ENCODE assay signal across 18 cellular contexts in genomic region chr2:53448591-53448990, GRCh38.
A peak's percentile ranks its signal among the peaks of the same experiment; 100 is the strongest.
DNase-seq lines count a peak whose midpoint lies in the region; ATAC-seq, FAIRE-seq and TF ChIP-seq lines count a peak whose summit lies in the region.
"Had no signal": no experiment of that assay in that cellular context is flagged by ENCODE, and none has a peak within 500 bp of the region (broad histone marks: within the 10 kb centered on the region; RNA-seq: fewer than 3 reads in every experiment).

No MANE protein-coding gene starts in this region.

- H3K27me3 Mint-ChIP-seq in MCF 10A (ENCODE audit: insufficient read depth, unreplicated experiment) (no peaks in the 10 kb centered on the region), astrocyte (ENCODE audit: low read depth, unreplicated experiment) (peaks cover 5% of the 10 kb centered on the region)

- H3K9me3 ChIP-seq in breast epithelium (no peaks in the 10 kb centered on the region), astrocyte (ENCODE audit: insufficient read depth, low read depth, low read length) (no peaks in the 10 kb centered on the region), MG63 (no peaks in the 10 kb centered on the region)
- H3K9me3 ChIP-seq: BE2C, Caco-2, HAP-1 had no signal

- H3K27me3 ChIP-seq in breast epithelium (no peaks in the 10 kb centered on the region), astrocyte (ENCODE audit: insufficient read depth, low read length) (no peaks in the 10 kb centered on the region), MG63 (no peaks in the 10 kb centered on the region)
- H3K27me3 ChIP-seq: BE2C had no signal

- no peaks in the 10 kb centered on the region for H3K9me3 Mint-ChIP-seq in MCF 10A (ENCODE audit: unreplicated experiment)
- H3K9me3 Mint-ChIP-seq in astrocyte (ENCODE audit: unreplicated experiment) = no peaks in the 10 kb centered on the region

- H3K4me3 ChIP-seq in breast epithelium = no peak overlapping the region
- no peak overlapping the region for H3K4me3 ChIP-seq in astrocyte (ENCODE audit: insufficient read depth, low read depth, low read length)
- no peak overlapping the region for H3K4me3 ChIP-seq in fibroblast of villous mesenchyme (ENCODE audit: low read depth, low read length)
- no peak overlapping the region for H3K4me3 ChIP-seq in MG63
- H3K4me3 ChIP-seq: HAP-1, K562 had no signal

- H3K36me3 Mint-ChIP-seq in MCF 10A (ENCODE audit: insufficient read depth, unreplicated experiment) (no peaks in the 10 kb centered on the region), astrocyte (ENCODE audit: low read depth, unreplicated experiment) (no peaks in the 10 kb centered on the region)
- H3K36me3 Mint-ChIP-seq: CD4-positive, CD25-positive, alpha-beta regulatory T cell had no signal

- H3K4me1 Mint-ChIP-seq in MCF 10A (ENCODE audit: insufficient read depth, unreplicated experiment) (peaks cover 8% of the 10 kb centered on the region), astrocyte (ENCODE audit: low read depth, unreplicated experiment) (peaks cover 3% of the 10 kb centered on the region)
- H3K4me1 Mint-ChIP-seq: CD4-positive, CD25-positive, alpha-beta regulatory T cell had no signal

- no peak for TF ChIP-seq CTCF in MCF 10A (IDR thresholded peaks at IDR 0.05; ENCODE audit: unreplicated experiment)
- no peak for TF ChIP-seq CTCF in breast epithelium (IDR thresholded peaks at IDR 0.05)
- TF ChIP-seq CTCF in astrocyte (IDR thresholded peaks at IDR 0.05; ENCODE audit: insufficient read depth, low read depth, low read length) = no peak
- TF ChIP-seq CTCF in fibroblast of villous mesenchyme (IDR thresholded peaks at IDR 0.05; ENCODE audit: insufficient read depth, low read depth, low read length) = no peak

- no peak overlapping the region for H3K4me2 ChIP-seq in astrocyte (ENCODE audit: low read length)

- TF ChIP-seq POLR2A in breast epithelium (IDR thresholded peaks at IDR 0.05) = no peak

- no peak overlapping the region for H3K27ac Mint-ChIP-seq in MCF 10A (ENCODE audit: low read depth, unreplicated experiment)
- H3K27ac Mint-ChIP-seq in astrocyte (ENCODE audit: unreplicated experiment) = no peak overlapping the region
- H3K27ac Mint-ChIP-seq: CD4-positive, CD25-positive, alpha-beta regulatory T cell had no signal

- H3K9ac ChIP-seq in astrocyte (ENCODE audit: low read length) = no peak overlapping the region

- H3K36me3 ChIP-seq in breast epithelium (no peaks in the 10 kb centered on the region), astrocyte (ENCODE audit: insufficient read depth, low read length) (no peaks in the 10 kb centered on the region), MG63 (no peaks in the 10 kb centered on the region)
- H3K36me3 ChIP-seq: BE2C, HAP-1 had no signal

- H3K4me3 Mint-ChIP-seq in MCF 10A (ENCODE audit: unreplicated experiment) (no peak overlapping the region), astrocyte (ENCODE audit: unreplicated experiment) (no peak overlapping the region)
- H3K4me3 Mint-ChIP-seq: CD4-positive, CD25-positive, alpha-beta regulatory T cell had no signal

- no peaks in the 10 kb centered on the region for H4K20me1 ChIP-seq in astrocyte (ENCODE audit: insufficient read depth, low read length)

- no peaks in the 10 kb centered on the region for H3K4me1 ChIP-seq in breast epithelium
- H3K4me1 ChIP-seq in astrocyte (ENCODE audit: insufficient read depth, low read length) = no peaks in the 10 kb centered on the region
- H3K4me1 ChIP-seq: BE2C, Caco-2, HAP-1 had no signal

- no peak overlapping the region for H3K27ac ChIP-seq in breast epithelium
- H3K27ac ChIP-seq in astrocyte (ENCODE audit: low read depth, low read length) = no peak overlapping the region
- H3K27ac ChIP-seq: 22Rv1 had no signal

- no peaks in the 10 kb centered on the region for H3K79me2 ChIP-seq in astrocyte (ENCODE audit: insufficient read depth, low read length)

- ATAC-seq in SK-N-SH treated with all-trans-retinoic acid at 6 μM for 48 hours (no peak), esophagus mucosa (no peak)
- ATAC-seq: K562 had no signal

- FAIRE-seq in astrocyte (lab: Jason Lieb, UNC) = no peak
- FAIRE-seq: K562 had no signal

- POLR2A ChIA-PET in MCF 10A (lab: Yijun Ruan, JAX) = no interaction called here

- no TSS peak for BruUV-seq in MCF 10A (replicated peaks; lab: Mats Ljungman, UMichigan)

- DNase-seq in MCF 10A (ENCODE audit: unreplicated experiment) (peak; percentile 20), breast epithelium (ENCODE audit: low spot score in 2 of 2) (no peak), astrocyte (ENCODE audit: low read depth) (peak; percentile 16), fibroblast of villous mesenchyme (ENCODE audit: low read depth) (peak; percentile 27), MG63 (no peak), NCI-H526 (lab: John Stamatoyannopoulos, UW) (no peak)
- DNase-seq: BE2C; Caco-2; CD4-positive, CD25-positive, alpha-beta regulatory T cell; NCI-H1694 treated with DMSO at 0.1 percent for 48 hours; NCI-H510A; NCI-H774; Right ventricle myocardium superior had no signal

- CTCF ChIA-PET in MCF 10A (lab: Yijun Ruan, JAX) = no interaction called here

- intact Hi-C loops in MCF 10A (cut with micrococcal nuclease) (loop anchor here (10.0 kb wide), 1 partner anchor 244 kb away; no protein-coding TSS in a partner anchor), breast epithelium (cut with DNase I; ENCODE audit: low total_unique reads) (no loop called here)

- H2AFZ ChIP-seq in astrocyte (ENCODE audit: low read depth, low read length) = no peak overlapping the region

TF ChIP-seq in SK-N-SH treated with all-trans-retinoic acid at 6 μM for 48 hours, 23 proteins besides CTCF, POLR2A, EP300 and RAD21 (continues in another document):
- TF ChIP-seq SNAI2 (CRISPR knock-in tag; IDR thresholded peaks at IDR 0.05) (no peak), TSHZ2 (CRISPR knock-in tag; IDR thresholded peaks at IDR 0.05) (no peak), GLIS3 (CRISPR knock-in tag; IDR thresholded peaks at IDR 0.05) (no peak), CREB5 (CRISPR knock-in tag; IDR thresholded peaks at IDR 0.05; ENCODE audit: low read depth) (no peak), ZNF565 (CRISPR knock-in tag; conservative IDR thresholded peaks at IDR 0.05; ENCODE audit: low read depth) (no peak), ARNTL (CRISPR knock-in tag; IDR thresholded peaks at IDR 0.05; ENCODE audit: borderline replicate concordance, low read depth) (no peak), RARB (CRISPR knock-in tag; IDR thresholded peaks at IDR 0.05) (no peak), CSDC2 (CRISPR knock-in tag; IDR thresholded peaks at IDR 0.05) (no peak), PPARA (CRISPR knock-in tag; IDR thresholded peaks at IDR 0.05; ENCODE audit: borderline replicate concordance) (no peak), BACH2 (CRISPR knock-in tag; IDR thresholded peaks at IDR 0.05; ENCODE audit: borderline replicate concordance) (no peak), TCF4 (CRISPR knock-in tag; IDR thresholded peaks at IDR 0.05; ENCODE audit: borderline replicate concordance) (no peak)
- TF ChIP-seq, protein P1, sequence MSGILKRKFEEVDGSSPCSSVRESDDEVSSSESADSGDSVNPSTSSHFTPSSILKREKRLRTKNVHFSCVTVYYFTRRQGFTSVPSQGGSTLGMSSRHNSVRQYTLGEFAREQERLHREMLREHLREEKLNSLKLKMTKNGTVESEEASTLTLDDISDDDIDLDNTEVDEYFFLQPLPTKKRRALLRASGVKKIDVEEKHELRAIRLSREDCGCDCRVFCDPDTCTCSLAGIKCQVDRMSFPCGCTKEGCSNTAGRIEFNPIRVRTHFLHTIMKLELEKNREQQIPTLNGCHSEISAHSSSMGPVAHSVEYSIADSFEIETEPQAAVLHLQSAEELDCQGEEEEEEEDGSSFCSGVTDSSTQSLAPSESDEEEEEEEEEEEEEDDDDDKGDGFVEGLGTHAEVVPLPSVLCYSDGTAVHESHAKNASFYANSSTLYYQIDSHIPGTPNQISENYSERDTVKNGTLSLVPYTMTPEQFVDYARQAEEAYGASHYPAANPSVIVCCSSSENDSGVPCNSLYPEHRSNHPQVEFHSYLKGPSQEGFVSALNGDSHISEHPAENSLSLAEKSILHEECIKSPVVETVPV (CRISPR knock-in tag; IDR thresholded peaks at IDR 0.05) = no peak

Comparison
In these comparisons a context has a peak if more than half of its experiments do, and no peak if none do; other contexts are left out.
1. DNase-seq: peak in MCF 10A (single experiment), astrocyte (single experiment) and fibroblast of villous mesenchyme (single experiment); none in breast epithelium (0 of 2), MG63 (single experiment) and NCI-H526 (0 of 2).